Comparison of ENCODE assay signal across 20 cellular contexts in genomic region chr2:15355386-15355785, GRCh38.
DNase-seq lines count a peak whose midpoint lies in the region; ATAC-seq and TF ChIP-seq lines count a peak whose summit lies in the region.
"Had no signal": no experiment of that assay in that cellular context is flagged by ENCODE, and none has a peak within 500 bp of the region (broad histone marks: within the 10 kb centered on the region; RNA-seq: fewer than 3 reads in every experiment).

No MANE protein-coding gene starts in this region.

- peaks cover 36% of the 10 kb centered on the region for H3K4me1 Mint-ChIP-seq in GM23338
- H3K4me1 Mint-ChIP-seq in nephron progenitor cell = peaks cover 19% of the 10 kb centered on the region
- H3K4me1 Mint-ChIP-seq: T-cell had no signal

- DNase-seq in GM23338 (ENCODE audit: low spot score) (no peak), MV-4-11 (lab: John Stamatoyannopoulos, UW) (peak; percentile 12), amniotic epithelial cell (ENCODE audit: low read depth) (peak; percentile 14), nephron progenitor cell (no peak), HAP-1 (ENCODE audit: low spot score in 2 of 2) (no peak)
- DNase-seq: AML-193; CD4-positive, alpha-beta T cell; HFFc6; NCI-H1417; NCI-H1694; NCI-H2029 treated with DMSO at 0.1 percent for 48 hours; NK-92 treated with Interleukin-12 subunit alpha and Interleukin-12 subunit beta, amount 100 ng/mL, for 24 hours; PC-9; T-cell had no signal

- H4K20me1 ChIP-seq in GM23338 (replicated peaks; ENCODE audit: insufficient read depth) = no peaks in the 10 kb centered on the region
- H4K20me1 ChIP-seq: BLaER1 treated with 17β-estradiol and CSF1 and Interleukin-3, amounts not matched to agents 10 nM and 100 nM had no signal

- H3K9me2 ChIP-seq in GM23338 (ENCODE audit: insufficient read depth) = no peaks in the 10 kb centered on the region

- no peaks in the 10 kb centered on the region for H3K9me3 ChIP-seq in HAP-1
- H3K9me3 ChIP-seq: BLaER1 treated with 17β-estradiol and CSF1 and Interleukin-3, amounts not matched to agents 10 nM and 100 nM; SJCRH30 had no signal

- no peaks in the 10 kb centered on the region for H3K9me3 Mint-ChIP-seq in GM23338
- H3K9me3 Mint-ChIP-seq in nephron progenitor cell = peaks cover 4% of the 10 kb centered on the region
- H3K9me3 Mint-ChIP-seq: CD4-positive, alpha-beta T cell; HFFc6; T-cell had no signal

- H3K27me3 Mint-ChIP-seq in GM23338 (ENCODE audit: insufficient read depth, low read depth, poor library complexity) (peaks cover 2% of the 10 kb centered on the region), nephron progenitor cell (ENCODE audit: low read depth, poor library complexity) (no peaks in the 10 kb centered on the region)
- H3K27me3 Mint-ChIP-seq: CD4-positive, alpha-beta T cell; T-cell had no signal

- ATAC-seq in GM23338 (no peak; the same call in 2 of the 3 replicates), HG03108 (IDR thresholded peaks at IDR 0.05; ENCODE audit: unreplicated experiment) (no peak), HG03025 (IDR thresholded peaks at IDR 0.05; ENCODE audit: low FRiP score, unreplicated experiment) (no peak), SK-N-SH treated with all-trans-retinoic acid at 6 μM for 48 hours (no peak)
- ATAC-seq: Right ventricle myocardium inferior, T-cell had no signal

- H3K27ac Mint-ChIP-seq in GM23338 (peak overlapping the region; percentile 34), nephron progenitor cell (peak overlapping the region; percentile 76)
- H3K27ac Mint-ChIP-seq: CD4-positive, alpha-beta T cell; HFFc6; T-cell had no signal

- H3K36me3 Mint-ChIP-seq in GM23338 (ENCODE audit: low read depth) (peaks cover 25% of the 10 kb centered on the region), nephron progenitor cell (ENCODE audit: low read depth) (peaks cover 84% of the 10 kb centered on the region)

- H3F3A ChIP-seq in GM23338 (replicated peaks; ENCODE audit: low read depth) = no peaks in the 10 kb centered on the region

- no peak overlapping the region; the same call in 2 of the 3 replicates for H3K4me3 Mint-ChIP-seq in GM23338
- peak overlapping the region; percentile 29 for H3K4me3 Mint-ChIP-seq in nephron progenitor cell
- H3K4me3 Mint-ChIP-seq: CD4-positive, alpha-beta T cell; HFFc6; T-cell had no signal

- in situ Hi-C loops in HAP-1 (cut with MboI; ENCODE audit: low sequenced_read_pairs) = no loop called here

- no peak overlapping the region for H2AFZ ChIP-seq in GM23338
- H2AFZ ChIP-seq: PC-9 had no signal

- no peaks in the 10 kb centered on the region for H3K36me3 ChIP-seq in GM23338 (ENCODE audit: insufficient read depth)
- no peaks in the 10 kb centered on the region; the same call in none of the 2 replicates for H3K36me3 ChIP-seq in HAP-1 (replicated peaks)

- H3K4me3 ChIP-seq in GM23338 (no peak overlapping the region), HAP-1 (no peak overlapping the region)
- H3K4me3 ChIP-seq: BLaER1 treated with 17β-estradiol and CSF1 and Interleukin-3, amounts not matched to agents 10 nM and 100 nM; PC-9; SJCRH30 had no signal

- H3K4me1 ChIP-seq in GM23338 (ENCODE audit: insufficient read depth) = peaks cover 3% of the 10 kb centered on the region; the same call in 1 of the 2 replicates
- no peaks in the 10 kb centered on the region for H3K4me1 ChIP-seq in HAP-1
- H3K4me1 ChIP-seq: BLaER1 treated with 17β-estradiol and CSF1 and Interleukin-3, amounts not matched to agents 10 nM and 100 nM had no signal

- no peaks in the 10 kb centered on the region for H3K27me3 ChIP-seq in GM23338 (ENCODE audit: insufficient read depth)
- H3K27me3 ChIP-seq in HAP-1 (ENCODE audit: low read depth) = no peaks in the 10 kb centered on the region
- H3K27me3 ChIP-seq: BLaER1 treated with 17β-estradiol and CSF1 and Interleukin-3, amounts not matched to agents 10 nM and 100 nM; SJCRH30 had no signal

- H3K27ac ChIP-seq in GM23338 (ENCODE audit: low read depth) = no peak overlapping the region
- H3K27ac ChIP-seq: BLaER1 treated with 17β-estradiol and CSF1 and Interleukin-3, amounts not matched to agents 10 nM and 100 nM; PC-9; SJCRH30 had no signal

- H3K79me2 ChIP-seq in GM23338 (replicated peaks; ENCODE audit: insufficient read depth) = no peaks in the 10 kb centered on the region

- no peak overlapping the region for H3K4me2 ChIP-seq in GM23338
- H3K4me2 ChIP-seq: BLaER1 treated with 17β-estradiol and CSF1 and Interleukin-3, amounts not matched to agents 10 nM and 100 nM; PC-9 had no signal

- TF ChIP-seq CTCF in GM23338 (conservative IDR thresholded peaks at IDR 0.05; ENCODE audit: low read depth in 2 of 2) = no peak
- TF ChIP-seq CTCF in nephron progenitor cell (IDR thresholded peaks at IDR 0.05) = no peak

TF ChIP-seq in SK-N-SH treated with all-trans-retinoic acid at 6 μM for 48 hours, 23 proteins besides CTCF, POLR2A, EP300 and RAD21:
- TF ChIP-seq ESRRG (CRISPR knock-in tag; IDR thresholded peaks at IDR 0.05) = no peak

Comparison
In these comparisons a context has a peak if more than half of its experiments do, and no peak if none do; other contexts are left out.
1. DNase-seq: peak in MV-4-11 (single experiment) and amniotic epithelial cell (single experiment); none in GM23338 (single experiment), nephron progenitor cell (single experiment) and HAP-1 (0 of 2).